ENCODE assay signal across 17 cellular contexts in the genomic region with DNA sequence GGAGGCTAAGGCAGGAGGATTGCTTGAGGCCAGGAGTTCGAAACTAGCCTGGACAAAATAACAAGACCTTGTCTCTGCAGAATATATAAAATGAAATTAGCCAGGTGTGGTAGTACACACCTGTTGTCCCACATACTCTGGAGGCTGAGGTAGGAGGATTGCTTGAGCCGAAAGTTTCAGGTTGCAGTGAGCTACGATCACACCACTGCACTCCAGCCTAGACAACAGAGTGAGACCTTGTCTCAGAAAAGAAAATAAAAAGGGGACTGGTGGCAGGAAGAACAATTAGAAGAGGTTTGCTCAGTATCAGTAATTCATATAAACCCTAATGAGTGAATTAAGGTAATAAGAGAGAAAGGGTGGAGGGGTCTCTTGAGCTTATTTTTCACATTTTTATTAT. TPM values are rescaled to one million over a fixed set of nuclear protein-coding genes. Genes with fewer than 3 reads are reported as not detected.
A peak's percentile ranks its signal among the peaks of the same experiment; 100 is the strongest.
DNase-seq lines count a peak whose midpoint lies in the region; ATAC-seq, FAIRE-seq and TF ChIP-seq lines count a peak whose summit lies in the region.
"Had no signal": no experiment of that assay in that cellular context is flagged by ENCODE, and none has a peak within 500 bp of the region (broad histone marks: within the 10 kb centered on the region; RNA-seq: fewer than 3 reads in every experiment).

No MANE protein-coding gene starts in this region.

- no peaks in the 10 kb centered on the region for H3K9me3 ChIP-seq in Peyer's patch
- H3K9me3 ChIP-seq: right atrium auricular region had no signal

- no peak for TF ChIP-seq POLR2A in Peyer's patch (IDR thresholded peaks at IDR 0.05)

- TF ChIP-seq CTCF in nephron progenitor cell (IDR thresholded peaks at IDR 0.05) (no peak), Peyer's patch (IDR thresholded peaks at IDR 0.05) (no peak)

- peak overlapping the region; percentile 9 for H3K4me3 Mint-ChIP-seq in T-helper 1 cell treated with Interleukin-12 subunit alpha and Interleukin-12 subunit beta and Interleukin-4 antibody, amounts not matched to agents 30 μg/mL and 1 μg/mL, for 36 hours
- H3K4me3 Mint-ChIP-seq in activated T-helper 17 cell treated with anti-CD3 and anti-CD28 coated beads, Interleukin-2, amount 50 U/mL, for 72 hours, result peak overlapping the region; percentile 63
- H3K4me3 Mint-ChIP-seq in nephron progenitor cell, result no peak overlapping the region
- H3K4me3 Mint-ChIP-seq: nephron had no signal

- no peaks in the 10 kb centered on the region for H3K27me3 ChIP-seq in Peyer's patch
- H3K27me3 ChIP-seq: right atrium auricular region had no signal

- DNase-seq in T-helper 1 cell (no peak), GM18507 (ENCODE audit: extremely low spot score, insufficient read length, low read depth) (no peak), nephron progenitor cell (no peak), posterior cingulate gyrus (no peak), Peyer's patch (no peak)
- DNase-seq: 8988T; aorta; hypothalamus; left ventricle myocardium superior; NCI-H187 treated with DMSO at 0.1 percent for 48 hours; stimulated activated CD4-positive, alpha-beta T cell treated with anti-CD3 and anti-CD28 coated beads, Interleukin-4, amount 100 ng/mL, for 1 hour; stimulated activated naive CD4-positive, alpha-beta T cell had no signal

- H3K27me3 Mint-ChIP-seq in T-helper 1 cell treated with Interleukin-12 subunit alpha and Interleukin-12 subunit beta and Interleukin-4 antibody, amounts not matched to agents 30 μg/mL and 1 μg/mL, for 36 hours (ENCODE audit: low read depth), result no peaks in the 10 kb centered on the region
- no peaks in the 10 kb centered on the region for H3K27me3 Mint-ChIP-seq in activated T-helper 17 cell treated with anti-CD3 and anti-CD28 coated beads, Interleukin-2, amount 50 U/mL, for 72 hours
- H3K27me3 Mint-ChIP-seq in nephron progenitor cell (ENCODE audit: low read depth, poor library complexity), result no peaks in the 10 kb centered on the region

- no peak overlapping the region for H3K27ac ChIP-seq in Peyer's patch
- H3K27ac ChIP-seq: right atrium auricular region had no signal

- H3K27ac Mint-ChIP-seq in T-helper 1 cell treated with Interleukin-12 subunit alpha and Interleukin-12 subunit beta and Interleukin-4 antibody, amounts not matched to agents 30 μg/mL and 1 μg/mL, for 36 hours, result peak overlapping the region; percentile 74
- H3K27ac Mint-ChIP-seq in activated T-helper 17 cell treated with anti-CD3 and anti-CD28 coated beads, Interleukin-2, amount 50 U/mL, for 72 hours, result peak overlapping the region; percentile 93
- peak overlapping the region; percentile 25 for H3K27ac Mint-ChIP-seq in nephron progenitor cell

- H3K4me1 ChIP-seq in Peyer's patch, result peaks cover 0 to 32% (median 0%) of the 10 kb centered on the region in 4 donors

- peaks cover 65% of the 10 kb centered on the region for H3K4me1 Mint-ChIP-seq in T-helper 1 cell treated with Interleukin-12 subunit alpha and Interleukin-12 subunit beta and Interleukin-4 antibody, amounts not matched to agents 30 μg/mL and 1 μg/mL, for 36 hours (ENCODE audit: low read depth)
- peaks cover 52% of the 10 kb centered on the region for H3K4me1 Mint-ChIP-seq in activated T-helper 17 cell treated with anti-CD3 and anti-CD28 coated beads, Interleukin-2, amount 50 U/mL, for 72 hours
- H3K4me1 Mint-ChIP-seq in nephron progenitor cell, result peaks cover 5% of the 10 kb centered on the region

- no peaks in the 10 kb centered on the region for H3K9me3 Mint-ChIP-seq in T-helper 1 cell treated with Interleukin-12 subunit alpha and Interleukin-12 subunit beta and Interleukin-4 antibody, amounts not matched to agents 30 μg/mL and 1 μg/mL, for 36 hours
- no peaks in the 10 kb centered on the region for H3K9me3 Mint-ChIP-seq in activated T-helper 17 cell treated with anti-CD3 and anti-CD28 coated beads, Interleukin-2, amount 50 U/mL, for 72 hours
- H3K9me3 Mint-ChIP-seq in nephron progenitor cell, result peaks cover 11% of the 10 kb centered on the region

- H3K4me3 ChIP-seq in Peyer's patch, result no peak overlapping the region
- H3K4me3 ChIP-seq: right atrium auricular region had no signal

- FAIRE-seq in GM18507 (lab: Jason Lieb, UNC), result peak; percentile 39

- H3K36me3 Mint-ChIP-seq in T-helper 1 cell treated with Interleukin-12 subunit alpha and Interleukin-12 subunit beta and Interleukin-4 antibody, amounts not matched to agents 30 μg/mL and 1 μg/mL, for 36 hours (ENCODE audit: low read depth), result peaks cover 34% of the 10 kb centered on the region
- H3K36me3 Mint-ChIP-seq in activated T-helper 17 cell treated with anti-CD3 and anti-CD28 coated beads, Interleukin-2, amount 50 U/mL, for 72 hours (ENCODE audit: low read depth), result peaks cover 91% of the 10 kb centered on the region
- peaks cover 44% of the 10 kb centered on the region for H3K36me3 Mint-ChIP-seq in nephron progenitor cell (ENCODE audit: low read depth)

- ATAC-seq in activated T-helper 17 cell treated with anti-CD3 and anti-CD28 coated beads, Interleukin-2, amount 50 U/mL, for 72 hours (replicated peaks), result no peak
- no peak for ATAC-seq in GM19455 (IDR thresholded peaks at IDR 0.05; ENCODE audit: unreplicated experiment)
- ATAC-seq: left ventricle myocardium superior had no signal

- H3K36me3 ChIP-seq in Peyer's patch, result no peaks in the 10 kb centered on the region
- H3K36me3 ChIP-seq: right atrium auricular region had no signal

- intact Hi-C loops in posterior cingulate gyrus (cut with DNase I), result no loop called here

RNA-seq across cellular contexts. Expression of a gene that starts 8.0 kb away (rescaled TPM):
- total RNA-seq in activated T-helper 17 cell treated with anti-CD3 and anti-CD28 coated beads, Interleukin-2, amount 50 U/mL, for 72 hours, result 100 to 1,000 TPM; 295 to 386 TPM
- 100 to 1,000 TPM in 3 of 4 donors, 10 to 100 TPM in 1; 73.6 to 136 (median 116) TPM for total RNA-seq in Peyer's patch

Comparison
In these comparisons a context has a peak if more than half of its experiments do, and no peak if none do; other contexts are left out.
1. H3K27ac Mint-ChIP-seq: peak in every context shown above with its lines; median percentile 93 in activated T-helper 17 cell treated with anti-CD3 and anti-CD28 coated beads, Interleukin-2, amount 50 U/mL, for 72 hours; 74 in T-helper 1 cell treated with Interleukin-12 subunit alpha and Interleukin-12 subunit beta and Interleukin-4 antibody, amounts not matched to agents 30 μg/mL and 1 μg/mL, for 36 hours; 25 in nephron progenitor cell.